Comparison of ENCODE assay signal across 10 cellular contexts in the genomic region with DNA sequence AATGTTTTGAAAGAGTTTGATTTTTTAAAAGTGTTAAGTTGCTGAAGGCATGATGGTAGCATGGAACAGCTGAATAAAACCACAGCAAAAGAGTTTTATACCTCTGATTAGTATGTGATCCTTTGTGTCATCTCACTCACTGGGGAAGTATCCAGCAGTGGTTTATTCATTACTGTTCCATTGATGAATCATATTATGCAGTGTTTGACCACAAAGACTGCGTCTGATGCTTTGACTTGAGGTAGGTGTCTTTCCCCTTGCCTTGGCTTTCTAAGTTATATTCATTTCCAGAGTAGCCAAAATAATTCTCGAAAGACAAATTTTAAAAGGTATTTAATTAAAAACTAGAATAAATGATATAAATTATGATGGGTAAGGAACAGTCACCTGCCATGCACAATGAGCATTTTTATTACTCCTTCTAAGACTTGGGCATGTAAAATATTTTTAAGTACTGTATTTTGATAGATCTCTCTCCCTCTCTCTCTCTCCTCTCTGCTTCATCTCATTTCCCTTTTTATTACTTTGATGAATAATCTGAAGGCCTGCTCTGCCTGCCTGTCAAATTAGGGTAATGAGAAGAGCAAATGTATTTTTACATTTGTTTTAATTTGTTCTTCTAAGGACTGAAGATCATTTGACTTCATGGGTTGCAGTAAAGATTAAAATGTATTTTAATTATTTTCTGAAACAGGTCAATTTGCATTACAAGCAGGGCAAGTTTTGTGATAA.
DNase-seq lines count a peak whose midpoint lies in the region; ATAC-seq and TF ChIP-seq lines count a peak whose summit lies in the region.
"Had no signal": no experiment of that assay in that cellular context is flagged by ENCODE, and none has a peak within 500 bp of the region (broad histone marks: within the 10 kb centered on the region; RNA-seq: fewer than 3 reads in every experiment).

No MANE protein-coding gene starts in this region.

- H3K27me3 Mint-ChIP-seq in activated CD8-positive, alpha-beta T cell treated with anti-CD3 and anti-CD28 coated beads for 36 hours: no peaks in the 10 kb centered on the region
- no peaks in the 10 kb centered on the region for H3K27me3 Mint-ChIP-seq in activated CD8-positive, alpha-beta T cell treated with anti-CD3 and anti-CD28 coated beads, Interleukin-2, amount 10 ng/mL, durations not matched to agents 7 days and 5 days (ENCODE audit: low read depth)

- CTCF ChIA-PET in activated CD8-positive, alpha-beta T cell treated with anti-CD3 and anti-CD28 coated beads for 36 hours (lab: Charles Lee): no interaction called here
- CTCF ChIA-PET in activated CD8-positive, alpha-beta T cell treated with anti-CD3 and anti-CD28 coated beads, Interleukin-2, amount 10 ng/mL, durations not matched to agents 7 days and 5 days (lab: Charles Lee): no interaction called here
- CTCF ChIA-PET in RWPE1 (lab: Yijun Ruan, JAX): interaction anchor here (0.6 kb wide), 2 partner anchors 38 to 67 kb away, joined by 3 to 4 read pairs; no protein-coding TSS in a partner anchor

- peak; percentile 37 for ATAC-seq in activated CD8-positive, alpha-beta T cell treated with anti-CD3 and anti-CD28 coated beads for 36 hours
- ATAC-seq in activated CD8-positive, alpha-beta T cell treated with anti-CD3 and anti-CD28 coated beads, Interleukin-2, amount 10 ng/mL, durations not matched to agents 7 days and 5 days: no peak
- ATAC-seq in HG02870 (IDR thresholded peaks at IDR 0.05; ENCODE audit: unreplicated experiment): peak; percentile 95
- no peak for ATAC-seq in GM19324 (IDR thresholded peaks at IDR 0.05; ENCODE audit: low FRiP score, unreplicated experiment)

- no peak overlapping the region for H3K4me3 Mint-ChIP-seq in activated CD8-positive, alpha-beta T cell treated with anti-CD3 and anti-CD28 coated beads for 36 hours
- H3K4me3 Mint-ChIP-seq in activated CD8-positive, alpha-beta T cell treated with anti-CD3 and anti-CD28 coated beads, Interleukin-2, amount 10 ng/mL, durations not matched to agents 7 days and 5 days: no peak overlapping the region

- no peak overlapping the region for H3K27ac Mint-ChIP-seq in activated CD8-positive, alpha-beta T cell treated with anti-CD3 and anti-CD28 coated beads for 36 hours
- H3K27ac Mint-ChIP-seq in activated CD8-positive, alpha-beta T cell treated with anti-CD3 and anti-CD28 coated beads, Interleukin-2, amount 10 ng/mL, durations not matched to agents 7 days and 5 days: no peak overlapping the region

- intact Hi-C loops in activated CD8-positive, alpha-beta T cell treated with anti-CD3 and anti-CD28 coated beads for 36 hours (cut with micrococcal nuclease): no loop called here

- no peaks in the 10 kb centered on the region for H3K4me1 Mint-ChIP-seq in activated CD8-positive, alpha-beta T cell treated with anti-CD3 and anti-CD28 coated beads for 36 hours (ENCODE audit: low read depth)
- H3K4me1 Mint-ChIP-seq in activated CD8-positive, alpha-beta T cell treated with anti-CD3 and anti-CD28 coated beads, Interleukin-2, amount 10 ng/mL, durations not matched to agents 7 days and 5 days (ENCODE audit: low read depth): no peaks in the 10 kb centered on the region

- no peak for TF ChIP-seq CTCF in activated CD8-positive, alpha-beta T cell treated with anti-CD3 and anti-CD28 coated beads for 36 hours (IDR thresholded peaks at IDR 0.05)
- TF ChIP-seq CTCF in RWPE1 (conservative IDR thresholded peaks at IDR 0.05; ENCODE audit: low read depth): no peak

- DNase-seq in activated CD8-positive, alpha-beta T cell treated with anti-CD3 and anti-CD28 coated beads for 36 hours: no peak
- DNase-seq in activated CD8-positive, alpha-beta T cell treated with anti-CD3 and anti-CD28 coated beads, Interleukin-2, amount 10 ng/mL, durations not matched to agents 7 days and 5 days: no peak
- peak; percentile 42 for DNase-seq in RWPE1 (ENCODE audit: low spot score)
- DNase-seq in stromal cell of bone marrow (ENCODE audit: low read depth): peak; percentile 49
- DNase-seq in occipital lobe (lab: John Stamatoyannopoulos, UW): no peak
- no peak for DNase-seq in ureter (ENCODE audit: low spot score)
- DNase-seq: AML-193 had no signal

- POLR2A ChIA-PET in activated CD8-positive, alpha-beta T cell treated with anti-CD3 and anti-CD28 coated beads for 36 hours (lab: Charles Lee): no interaction called here
- POLR2A ChIA-PET in activated CD8-positive, alpha-beta T cell treated with anti-CD3 and anti-CD28 coated beads, Interleukin-2, amount 10 ng/mL, durations not matched to agents 7 days and 5 days (lab: Charles Lee): no interaction called here
- POLR2A ChIA-PET in RWPE1 (lab: Yijun Ruan, JAX; ENCODE audit: low non-redundant PET): no interaction called here

- H3K27ac ChIP-seq in RWPE1: no peak overlapping the region
- H3K27ac ChIP-seq: ascending aorta had no signal

- H3K9me3 Mint-ChIP-seq in activated CD8-positive, alpha-beta T cell treated with anti-CD3 and anti-CD28 coated beads for 36 hours: peaks cover 1% of the 10 kb centered on the region
- no peaks in the 10 kb centered on the region for H3K9me3 Mint-ChIP-seq in activated CD8-positive, alpha-beta T cell treated with anti-CD3 and anti-CD28 coated beads, Interleukin-2, amount 10 ng/mL, durations not matched to agents 7 days and 5 days (ENCODE audit: insufficient read depth)

- no peaks in the 10 kb centered on the region for H3K36me3 Mint-ChIP-seq in activated CD8-positive, alpha-beta T cell treated with anti-CD3 and anti-CD28 coated beads for 36 hours (ENCODE audit: low read depth)
- no peaks in the 10 kb centered on the region for H3K36me3 Mint-ChIP-seq in activated CD8-positive, alpha-beta T cell treated with anti-CD3 and anti-CD28 coated beads, Interleukin-2, amount 10 ng/mL, durations not matched to agents 7 days and 5 days (ENCODE audit: low read depth)

Comparison
In these comparisons a context has a peak if more than half of its experiments do, and no peak if none do; other contexts are left out.
1. ATAC-seq: peak in activated CD8-positive, alpha-beta T cell treated with anti-CD3 and anti-CD28 coated beads for 36 hours (single experiment) and HG02870 (single experiment); none in activated CD8-positive, alpha-beta T cell treated with anti-CD3 and anti-CD28 coated beads, Interleukin-2, amount 10 ng/mL, durations not matched to agents 7 days and 5 days (single experiment) and GM19324 (single experiment).
2. DNase-seq: peak in RWPE1 (single experiment) and stromal cell of bone marrow (single experiment); none in activated CD8-positive, alpha-beta T cell treated with anti-CD3 and anti-CD28 coated beads for 36 hours (single experiment), activated CD8-positive, alpha-beta T cell treated with anti-CD3 and anti-CD28 coated beads, Interleukin-2, amount 10 ng/mL, durations not matched to agents 7 days and 5 days (single experiment), occipital lobe (single experiment) and ureter (single experiment).